Comparison of ENCODE assay signal across 1 cellular context in genomic region chr16:15502041-15502725, GRCh38.
TF ChIP-seq lines count a peak whose summit lies in the region.

No MANE protein-coding gene starts in this region.

TF ChIP-seq in K562, 482 proteins besides CTCF, POLR2A, EP300 and RAD21 (continued from another document and continues in another):
- TF ChIP-seq PREB (CRISPR knock-in tag; IDR thresholded peaks at IDR 0.05) (no peak), MYC (IDR thresholded peaks at IDR 0.05; ENCODE audit: low read depth, low read length) (peak; percentile 53; the same call in 1 of the 2 replicates), MYC (CRISPR knock-in tag; IDR thresholded peaks at IDR 0.05; ENCODE audit: borderline replicate concordance, low read depth) (no peak), MCM5 (IDR thresholded peaks at IDR 0.05; ENCODE audit: low read depth) (no peak), ZNF318 (IDR thresholded peaks at IDR 0.05; ENCODE audit: borderline replicate concordance in 1 of 2, low read depth in 1 of 2) (0 out of 4 replicates have a peak, but pooled peaks of 1 of the 2 experiments have one; percentile 20), YY1 (IDR thresholded peaks at IDR 0.05; ENCODE audit: borderline replicate concordance in 1 of 3, control insufficient read depth in 1 of 3, extremely low read depth in 1 of 3, insufficient read depth in 3 of 3, insufficient read length in 1 of 3, insufficient replicate concordance in 2 of 3, low read depth in 1 of 3, low read length in 2 of 3) (no peak), E2F6 (IDR thresholded peaks at IDR 0.05; ENCODE audit: borderline replicate concordance in 1 of 2, extremely low read depth in 1 of 2, insufficient read depth in 1 of 2, insufficient read length in 1 of 2, low read depth in 1 of 2, low read length in 1 of 2, poor library complexity in 1 of 2, severe bottlenecking in 1 of 2) (peak in 1 of 2 experiments; percentile 38), ZHX1 (conservative IDR thresholded peaks at IDR 0.05; ENCODE audit: low read length) (no peak), HDAC2 (IDR thresholded peaks at IDR 0.05) (peak; percentile 50; the same call in 1 of the 2 replicates), TAF1 (IDR thresholded peaks at IDR 0.05; ENCODE audit: control insufficient read depth, extremely low read depth, insufficient read depth, low read length, severe bottlenecking) (no peak), POU5F1 (IDR thresholded peaks at IDR 0.05; ENCODE audit: borderline replicate concordance, low read depth, low read length, partially characterized antibody) (no peak), JUND (IDR thresholded peaks at IDR 0.05; ENCODE audit: borderline replicate concordance, low read depth, low read length) (peak; percentile 91), JUND (tag; IDR thresholded peaks at IDR 0.05; ENCODE audit: borderline replicate concordance, low read depth, low read length) (peak; percentile 87), ZBTB7A (IDR thresholded peaks at IDR 0.05; ENCODE audit: borderline replicate concordance, control insufficient read depth, low read depth, low read length) (no peak), CSDE1 (IDR thresholded peaks at IDR 0.05) (no peak), FOSL1 (tag; conservative IDR thresholded peaks at IDR 0.05) (peak; percentile 93), POLR2AphosphoS5 (IDR thresholded peaks at IDR 0.05; ENCODE audit: control insufficient read depth, insufficient read depth, low read depth, low read length) (no peak), HMGN3 (IDR thresholded peaks at IDR 0.05; ENCODE audit: borderline replicate concordance, extremely low read depth, insufficient read length, low read depth, low read length) (no peak), CHD2 (IDR thresholded peaks at IDR 0.05; ENCODE audit: low read depth, low read length) (no peak), SIX5 (IDR thresholded peaks at IDR 0.05; ENCODE audit: borderline replicate concordance in 1 of 2, insufficient read depth in 1 of 2, low read depth in 1 of 2, low read length in 2 of 2) (no peak), PYGO2 (tag; IDR thresholded peaks at IDR 0.05) (no peak), SRSF7 (optimal IDR thresholded peaks at IDR 0.05; ENCODE audit: low read depth, low read length) (no peak), SUPT5H (IDR thresholded peaks at IDR 0.05) (no peak), NFATC3 (IDR thresholded peaks at IDR 0.05) (0 out of 2 replicates have a peak, but pooled peaks have one; percentile 63), ESRRB (CRISPR knock-in tag; IDR thresholded peaks at IDR 0.05; ENCODE audit: borderline replicate concordance) (no peak), SETDB1 (IDR thresholded peaks at IDR 0.05; ENCODE audit: low read length) (no peak), ZNF274 (IDR thresholded peaks at IDR 0.05; ENCODE audit: borderline replicate concordance, low read depth, low read length) (no peak), ZNF740 (CRISPR knock-in tag; IDR thresholded peaks at IDR 0.05) (no peak), ZNF740 (tag; IDR thresholded peaks at IDR 0.05) (no peak), STAT5A (IDR thresholded peaks at IDR 0.05; ENCODE audit: borderline replicate concordance, low read length) (no peak), POLR2G (IDR thresholded peaks at IDR 0.05; ENCODE audit: low read depth, low read length) (no peak), JUN (IDR thresholded peaks at IDR 0.05; ENCODE audit: borderline replicate concordance, low read depth, low read length) (peak; percentile 98), JUN (CRISPR knock-in tag; IDR thresholded peaks at IDR 0.05; ENCODE audit: borderline replicate concordance) (no peak), ZBTB5 (IDR thresholded peaks at IDR 0.05) (no peak), TEAD2 (tag; IDR thresholded peaks at IDR 0.05) (no peak), CTBP1 (IDR thresholded peaks at IDR 0.05; ENCODE audit: borderline replicate concordance) (peak; percentile 29; the same call in 1 of the 2 replicates), ZNF592 (IDR thresholded peaks at IDR 0.05) (peak; percentile 63), ZFX (CRISPR knock-in tag; IDR thresholded peaks at IDR 0.05) (peak; percentile 41; the same call in 1 of the 2 replicates), BDP1 (IDR thresholded peaks at IDR 0.05; ENCODE audit: insufficient read depth, insufficient read length) (no peak), GABPA (tag; conservative IDR thresholded peaks at IDR 0.05; ENCODE audit: low read depth) (no peak)
